Comparison of ENCODE assay signal across 1 cellular context in genomic region chr12:57090924-57091632, GRCh38.
TF ChIP-seq lines count a peak whose summit lies in the region.

No MANE protein-coding gene starts in this region.

TF ChIP-seq in GM12878, 131 proteins besides CTCF, POLR2A, EP300 and RAD21:
- no peak for TF ChIP-seq NR2C1 (IDR thresholded peaks at IDR 0.05)
- no peak for TF ChIP-seq CUX1 (IDR thresholded peaks at IDR 0.05; ENCODE audit: insufficient replicate concordance, low read depth, low read length)
- no peak for TF ChIP-seq ZNF622 (IDR thresholded peaks at IDR 0.05)
- TF ChIP-seq SKIL (IDR thresholded peaks at IDR 0.05; ENCODE audit: low read depth, poor library complexity, severe bottlenecking) = no peak
- no peak for TF ChIP-seq FOXK2 (IDR thresholded peaks at IDR 0.05)
